In the genomic region with DNA sequence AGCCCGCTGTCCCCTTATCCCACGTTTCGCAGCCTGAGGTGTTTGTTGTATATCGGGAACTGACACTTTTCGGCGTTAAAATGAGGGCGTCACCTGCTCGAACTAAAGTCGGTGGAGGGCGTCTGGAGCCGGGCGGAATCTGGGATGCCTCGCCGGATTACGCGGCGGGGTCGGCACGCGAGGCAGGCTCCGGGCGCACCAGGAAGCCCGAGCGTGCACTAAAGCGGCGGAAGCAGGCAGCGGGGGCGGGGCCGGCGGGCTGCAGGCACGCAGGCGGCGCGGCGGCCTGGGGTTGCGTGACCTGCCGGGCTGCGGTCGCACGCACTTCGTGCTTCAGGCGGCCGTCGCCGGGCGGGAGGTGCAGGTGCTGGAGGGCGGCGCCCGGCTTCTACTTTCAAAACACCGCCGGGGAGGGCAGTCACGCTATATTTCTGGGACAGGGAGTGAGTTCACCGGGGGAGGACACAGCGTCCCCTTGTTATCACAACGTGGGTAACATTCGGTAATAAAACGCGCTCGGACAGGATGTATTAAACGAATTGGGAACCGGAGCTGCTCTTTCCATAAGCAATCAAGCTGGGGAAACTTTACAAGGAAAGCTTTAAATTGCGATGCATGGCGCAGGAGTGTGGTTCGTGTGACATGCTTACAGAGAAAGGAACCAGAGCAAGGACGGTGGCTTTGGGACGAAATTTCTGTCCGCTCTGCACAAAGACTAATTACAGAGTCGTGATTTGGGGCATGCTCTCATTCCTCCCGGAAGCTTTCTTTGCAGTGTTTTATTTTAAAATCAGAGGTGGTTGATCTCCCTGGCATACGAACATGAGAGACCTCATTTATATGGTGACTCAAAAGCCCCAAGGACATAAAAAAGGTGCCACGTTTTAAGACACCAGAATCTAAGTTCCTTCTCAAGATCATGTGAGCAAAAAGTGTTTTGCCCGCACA, we compare ENCODE assay signal across 1 cellular context.
A peak's percentile ranks its signal among the peaks of the same experiment; 100 is the strongest.
TF ChIP-seq lines count a peak whose summit lies in the region.

No MANE protein-coding gene starts in this region.

TF ChIP-seq in SK-N-SH, 30 proteins besides CTCF, POLR2A, EP300 and RAD21 (continued from another document):
- no peak for TF ChIP-seq IRF3 (IDR thresholded peaks at IDR 0.05; ENCODE audit: low read depth, low read length)
- TF ChIP-seq MAX (IDR thresholded peaks at IDR 0.05; ENCODE audit: low read depth): peak; percentile 93
- TF ChIP-seq, protein P1, sequence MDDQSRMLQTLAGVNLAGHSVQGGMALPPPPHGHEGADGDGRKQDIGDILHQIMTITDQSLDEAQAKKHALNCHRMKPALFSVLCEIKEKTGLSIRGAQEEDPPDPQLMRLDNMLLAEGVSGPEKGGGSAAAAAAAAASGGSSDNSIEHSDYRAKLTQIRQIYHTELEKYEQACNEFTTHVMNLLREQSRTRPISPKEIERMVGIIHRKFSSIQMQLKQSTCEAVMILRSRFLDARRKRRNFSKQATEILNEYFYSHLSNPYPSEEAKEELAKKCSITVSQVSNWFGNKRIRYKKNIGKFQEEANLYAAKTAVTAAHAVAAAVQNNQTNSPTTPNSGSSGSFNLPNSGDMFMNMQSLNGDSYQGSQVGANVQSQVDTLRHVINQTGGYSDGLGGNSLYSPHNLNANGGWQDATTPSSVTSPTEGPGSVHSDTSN (IDR thresholded peaks at IDR 0.05): no peak
- no peak for TF ChIP-seq JUND (IDR thresholded peaks at IDR 0.05)
- TF ChIP-seq TAF1 (IDR thresholded peaks at IDR 0.05; ENCODE audit: borderline replicate concordance, low read depth, low read length): peak; percentile 44
- 0 out of 2 replicates have a peak, but pooled peaks have one; percentile 5 for TF ChIP-seq SMC3 (IDR thresholded peaks at IDR 0.05; ENCODE audit: low read depth, low read length)
- no peak for TF ChIP-seq EZH2phosphoT487 (IDR thresholded peaks at IDR 0.05; ENCODE audit: borderline replicate concordance, low read depth)
- TF ChIP-seq NRF1 (IDR thresholded peaks at IDR 0.05; ENCODE audit: low read depth, low read length): 0 out of 2 replicates have a peak, but pooled peaks have one; percentile 5
- TF ChIP-seq TCF12 (IDR thresholded peaks at IDR 0.05): peak; percentile 4; the same call in 1 of the 2 replicates
- TF ChIP-seq RFX5 (IDR thresholded peaks at IDR 0.05; ENCODE audit: low read length): no peak
- 0 out of 2 replicates have a peak, but pooled peaks have one; percentile 39 for TF ChIP-seq POLR2AphosphoS5 (IDR thresholded peaks at IDR 0.05; ENCODE audit: low read depth, low read length)
- TF ChIP-seq GATA2 (CRISPR knock-in tag; IDR thresholded peaks at IDR 0.05): no peak
- TF ChIP-seq TEAD4 (IDR thresholded peaks at IDR 0.05; ENCODE audit: borderline replicate concordance, insufficient read depth): no peak
